ENCODE assay signal across 1 cellular context in the genomic region with DNA sequence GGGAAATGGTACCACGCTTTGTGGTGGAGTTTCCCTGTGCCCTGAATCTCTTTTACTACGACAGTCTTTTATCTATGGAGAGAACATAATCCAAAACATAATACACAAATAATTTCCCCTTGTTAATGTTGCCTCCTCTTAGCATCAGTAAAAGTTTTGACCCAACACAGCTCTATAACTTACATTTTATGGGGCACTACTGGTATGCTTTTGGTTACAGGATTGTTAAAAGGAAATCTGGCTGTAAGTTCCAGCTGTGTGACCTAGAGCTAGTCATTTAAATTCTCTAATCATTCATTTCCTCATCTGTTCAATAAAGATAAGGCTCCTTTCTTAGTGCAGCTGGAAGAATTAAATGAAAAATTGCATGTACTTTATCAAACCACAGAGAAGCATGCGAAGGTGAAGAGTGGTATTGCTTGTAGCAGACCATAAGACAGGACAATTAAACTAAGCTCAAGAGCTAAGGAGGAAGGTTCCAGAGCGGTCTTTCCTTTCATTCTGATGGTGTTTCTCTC.
TF ChIP-seq lines count a peak whose summit lies in the region.

No MANE protein-coding gene starts in this region.

TF ChIP-seq in HEK293, 187 proteins besides CTCF, POLR2A, EP300 and RAD21 (continued from another document):
- TF ChIP-seq SCRT1 (tag by site-specific recombination; IDR thresholded peaks at IDR 0.05; ENCODE audit: borderline replicate concordance): no peak
- 0 out of 2 replicates have a peak, but pooled peaks have one; percentile 20 for TF ChIP-seq OSR2 (tag by site-specific recombination; IDR thresholded peaks at IDR 0.05)
